8 cellular contexts compared by ENCODE assay signal in the genomic region with DNA sequence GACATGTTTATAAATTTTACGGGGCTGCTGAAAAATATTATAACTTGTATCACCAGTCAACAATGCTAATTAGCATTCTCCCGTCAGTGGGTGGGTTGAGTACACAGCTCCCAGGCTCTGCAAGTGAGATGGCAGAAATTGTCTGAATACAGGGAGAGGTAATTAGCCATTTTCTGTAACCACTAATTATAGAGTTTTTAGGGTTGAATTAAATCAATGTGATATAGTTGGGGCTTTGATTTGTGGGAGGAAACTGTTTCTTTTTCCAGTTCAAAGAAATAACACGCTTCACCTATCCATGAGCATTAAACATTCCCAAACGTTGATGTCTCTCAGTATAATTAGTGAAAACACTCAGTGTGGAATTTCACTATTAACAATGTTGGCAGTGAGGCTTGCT. TPM values are rescaled to one million over a fixed set of nuclear protein-coding genes. Genes with fewer than 3 reads are reported as not detected.
DNase-seq lines count a peak whose midpoint lies in the region; ATAC-seq and TF ChIP-seq lines count a peak whose summit lies in the region.

No MANE protein-coding gene starts in this region.

- H3K4me3 ChIP-seq in liver (ENCODE audit: low read depth in 1 of 3, low read length in 3 of 3) (peak overlapping the region in 2 of 3 donors; percentile 66 to 92), upper lobe of left lung (peak overlapping the region in 3 of 4 donors; percentile 76 to 99 (median 94)), lower leg skin (ENCODE audit: low read depth, poor library complexity, severe bottlenecking) (no peak overlapping the region)

- no peak overlapping the region for H3K27ac Mint-ChIP-seq in activated naive CD4-positive, alpha-beta T cell treated with anti-CD3 and anti-CD28 coated beads, Interleukin-2, amount 50 U/mL, for 24 hours
- no peak overlapping the region for H3K27ac Mint-ChIP-seq in activated naive CD8-positive, alpha-beta T cell treated with anti-CD3 and anti-CD28 coated beads, Interleukin-2, amount 50 U/mL, for 24 hours

- intact Hi-C loops in lower leg skin (cut with DNase I; ENCODE audit: low total_unique reads), result no loop called here

- TF ChIP-seq CTCF in liver (IDR thresholded peaks at IDR 0.05; ENCODE audit: low read depth, low read length, missing input control), result no peak
- no peak for TF ChIP-seq CTCF in upper lobe of left lung (IDR thresholded peaks at IDR 0.05)
- TF ChIP-seq CTCF in lower leg skin (IDR thresholded peaks at IDR 0.05), result no peak

- H3K4me3 Mint-ChIP-seq in activated naive CD4-positive, alpha-beta T cell treated with anti-CD3 and anti-CD28 coated beads, Interleukin-2, amount 50 U/mL, for 24 hours, result peak overlapping the region; percentile 61
- H3K4me3 Mint-ChIP-seq in activated naive CD8-positive, alpha-beta T cell treated with anti-CD3 and anti-CD28 coated beads, Interleukin-2, amount 50 U/mL, for 24 hours, result peak overlapping the region; percentile 74

- ATAC-seq in activated naive CD8-positive, alpha-beta T cell treated with anti-CD3 and anti-CD28 coated beads, Interleukin-2, amount 50 U/mL, for 24 hours, result no peak
- ATAC-seq in upper lobe of left lung (ENCODE audit: low FRiP score in 2 of 2), result no peak

- no peaks in the 10 kb centered on the region for H3K36me3 ChIP-seq in liver (ENCODE audit: control insufficient read depth in 4 of 4, insufficient read depth in 3 of 4, low read depth in 1 of 4, low read length in 3 of 4)
- no peaks in the 10 kb centered on the region for H3K36me3 ChIP-seq in upper lobe of left lung

- no peak for TF ChIP-seq EP300 in upper lobe of left lung (IDR thresholded peaks at IDR 0.05)

- DNase-seq in activated naive CD4-positive, alpha-beta T cell (lab: John Stamatoyannopoulos, UW), result no peak
- DNase-seq in activated naive CD8-positive, alpha-beta T cell treated with anti-CD3 and anti-CD28 coated beads, Interleukin-2, amount 50 U/mL, for 24 hours, result no peak
- DNase-seq in upper lobe of left lung (no peak), lower leg skin (ENCODE audit: low spot score in 2 of 2) (no peak), amniotic stem cell (lab: John Stamatoyannopoulos, UW) (no peak), DMS53 (lab: John Stamatoyannopoulos, UW) (no peak)

- H3K9me3 ChIP-seq in liver (ENCODE audit: control insufficient read depth in 4 of 4, low read length in 3 of 4), result no peaks in the 10 kb centered on the region
- peaks cover 0 to 4% (median 2%) of the 10 kb centered on the region in 4 donors for H3K9me3 ChIP-seq in upper lobe of left lung

- TF ChIP-seq POLR2A in upper lobe of left lung (IDR thresholded peaks at IDR 0.05), result no peak
- no peak for TF ChIP-seq POLR2A in lower leg skin (IDR thresholded peaks at IDR 0.05)

- H3K27me3 ChIP-seq in liver (ENCODE audit: control insufficient read depth in 4 of 4, insufficient read depth in 4 of 4, low read length in 3 of 4) (no peaks in the 10 kb centered on the region), upper lobe of left lung (no peaks in the 10 kb centered on the region)

- H3K4me1 ChIP-seq in liver (ENCODE audit: control insufficient read depth in 4 of 4, insufficient read depth in 4 of 4, low read length in 3 of 4) (peaks cover 0 to 25% (median 6%) of the 10 kb centered on the region in 4 donors), upper lobe of left lung (peaks cover 0 to 26% (median 8%) of the 10 kb centered on the region in 4 donors)

- no peak for TF ChIP-seq RAD21 in liver (IDR thresholded peaks at IDR 0.05)

- 61% methylated on average over 4 of the region's 4 CpGs for WGBS in liver
- 54 to 69% methylated on average over 4 of the region's 4 CpGs for WGBS in upper lobe of left lung, 2 donors
- 37 to 46% methylated on average over 4 of the region's 4 CpGs for WGBS in lower leg skin, 2 donors

- peaks cover 27% of the 10 kb centered on the region for H3K27me3 Mint-ChIP-seq in activated naive CD4-positive, alpha-beta T cell treated with anti-CD3 and anti-CD28 coated beads, Interleukin-2, amount 50 U/mL, for 24 hours
- H3K27me3 Mint-ChIP-seq in activated naive CD8-positive, alpha-beta T cell treated with anti-CD3 and anti-CD28 coated beads, Interleukin-2, amount 50 U/mL, for 24 hours, result peaks cover 36% of the 10 kb centered on the region

- H3K27ac ChIP-seq in liver (ENCODE audit: low read depth in 1 of 2, low read length in 2 of 2) (no peak overlapping the region), upper lobe of left lung (peak overlapping the region in 1 of 4 donors; percentile 80)

- no peak overlapping the region for H3K9ac ChIP-seq in liver (ENCODE audit: low read depth in 1 of 2, low read length in 2 of 2)

- H3K9me3 Mint-ChIP-seq in activated naive CD4-positive, alpha-beta T cell treated with anti-CD3 and anti-CD28 coated beads, Interleukin-2, amount 50 U/mL, for 24 hours, result peaks cover 2% of the 10 kb centered on the region
- peaks cover 16% of the 10 kb centered on the region for H3K9me3 Mint-ChIP-seq in activated naive CD8-positive, alpha-beta T cell treated with anti-CD3 and anti-CD28 coated beads, Interleukin-2, amount 50 U/mL, for 24 hours

- H3K4me1 Mint-ChIP-seq in activated naive CD4-positive, alpha-beta T cell treated with anti-CD3 and anti-CD28 coated beads, Interleukin-2, amount 50 U/mL, for 24 hours, result peaks cover 13% of the 10 kb centered on the region
- H3K4me1 Mint-ChIP-seq in activated naive CD8-positive, alpha-beta T cell treated with anti-CD3 and anti-CD28 coated beads, Interleukin-2, amount 50 U/mL, for 24 hours, result peaks cover 13% of the 10 kb centered on the region

- H3K36me3 Mint-ChIP-seq in activated naive CD4-positive, alpha-beta T cell treated with anti-CD3 and anti-CD28 coated beads, Interleukin-2, amount 50 U/mL, for 24 hours, result no peaks in the 10 kb centered on the region
- peaks cover 6% of the 10 kb centered on the region for H3K36me3 Mint-ChIP-seq in activated naive CD8-positive, alpha-beta T cell treated with anti-CD3 and anti-CD28 coated beads, Interleukin-2, amount 50 U/mL, for 24 hours (ENCODE audit: low read depth)

TF ChIP-seq in liver, 16 proteins besides CTCF, POLR2A, EP300 and RAD21:
- TF ChIP-seq JUND (IDR thresholded peaks at IDR 0.05) (no peak), HNF4G (IDR thresholded peaks at IDR 0.05) (no peak), EGR1 (IDR thresholded peaks at IDR 0.05; ENCODE audit: low read depth in 2 of 2) (no peak)
- TF ChIP-seq, protein P1, sequence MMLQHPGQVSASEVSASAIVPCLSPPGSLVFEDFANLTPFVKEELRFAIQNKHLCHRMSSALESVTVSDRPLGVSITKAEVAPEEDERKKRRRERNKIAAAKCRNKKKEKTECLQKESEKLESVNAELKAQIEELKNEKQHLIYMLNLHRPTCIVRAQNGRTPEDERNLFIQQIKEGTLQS (IDR thresholded peaks at IDR 0.05), result no peak
- TF ChIP-seq, protein P2, sequence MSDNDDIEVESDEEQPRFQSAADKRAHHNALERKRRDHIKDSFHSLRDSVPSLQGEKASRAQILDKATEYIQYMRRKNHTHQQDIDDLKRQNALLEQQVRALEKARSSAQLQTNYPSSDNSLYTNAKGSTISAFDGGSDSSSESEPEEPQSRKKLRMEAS (IDR thresholded peaks at IDR 0.05), result no peak

RNA-seq across cellular contexts. Expression of a gene that starts 1.4 kb away (rescaled TPM):
- total RNA-seq in liver, result 1 to 10 TPM; 4.3 to 6.8 TPM
- 1 to 10 TPM; 2.5 to 2.8 TPM for polyA plus RNA-seq in liver
- total RNA-seq in upper lobe of left lung, result 10 to 100 TPM in 1 of 6 donors, 1 to 10 TPM in 5; 3.1 to 11.4 (median 7.0) TPM
- 10 to 100 TPM in 3 of 4 donors, 1 to 10 TPM in 1; 9.5 to 22.2 (median 17.2) TPM for total RNA-seq in lower leg skin
